Comparison of ENCODE assay signal across 17 cellular contexts in the genomic region with DNA sequence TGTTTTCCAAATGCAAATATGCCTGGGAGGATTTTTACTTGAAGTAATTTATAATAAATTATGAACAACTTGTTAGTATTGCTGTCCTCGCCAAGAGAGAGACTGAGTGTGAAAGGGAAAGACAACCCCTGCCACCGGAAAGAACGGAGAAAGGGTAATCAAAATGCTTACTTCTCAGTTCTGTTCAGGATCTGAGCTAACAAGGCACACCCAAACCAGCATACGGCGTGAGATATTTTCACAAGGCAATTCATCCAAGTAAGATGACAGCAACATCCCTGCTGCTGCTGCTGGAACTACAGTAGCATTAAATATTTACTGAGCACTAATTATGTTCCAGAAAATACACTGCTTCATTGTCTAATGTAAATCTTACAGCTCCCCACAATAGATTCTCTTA.
"Had no signal": no experiment of that assay in that cellular context is flagged by ENCODE, and none has a peak within 500 bp of the region (broad histone marks: within the 10 kb centered on the region; RNA-seq: fewer than 3 reads in every experiment).

No MANE protein-coding gene starts in this region.

- H3K27ac Mint-ChIP-seq: activated naive CD8-positive, alpha-beta T cell treated with anti-CD3 and anti-CD28 coated beads for 36 hours; nephron progenitor cell; stimulated activated naive CD8-positive, alpha-beta T cell treated with anti-CD3 and anti-CD28 coated beads, Interleukin-15, Interleukin-2, amounts not matched to agents 100 ng/mL and 50 ng/mL, for 24 hours had no signal

- H3K9me3 Mint-ChIP-seq: nephron progenitor cell had no signal

- DNase-seq: activated CD4-positive, alpha-beta T cell treated with anti-CD3 and anti-CD28 coated beads, Interleukin-2, amount 50 U/mL, for 4 hours; activated naive CD8-positive, alpha-beta T cell treated with anti-CD3 and anti-CD28 coated beads for 36 hours; amniotic stem cell; foreskin melanocyte; glutamatergic neuron; hypothalamus; islet precursor cell; lower lobe of right lung; nephron progenitor cell; nucleus accumbens; posterior cingulate gyrus; stimulated activated CD4-positive, alpha-beta T cell treated with anti-CD3 and anti-CD28 coated beads, Interleukin-15, amount 100 ng/mL, for 24 hours; stimulated activated CD4-positive, alpha-beta T cell treated with anti-CD3 and anti-CD28 coated beads, Interleukin-2, amount 100 ng/mL, for 48 hours; uterus had no signal

- H3K9me3 ChIP-seq: lower lobe of right lung, tibial nerve, uterus had no signal

- H3K36me3 Mint-ChIP-seq: activated naive CD8-positive, alpha-beta T cell treated with anti-CD3 and anti-CD28 coated beads for 36 hours had no signal

- H3K4me1 Mint-ChIP-seq: activated naive CD8-positive, alpha-beta T cell treated with anti-CD3 and anti-CD28 coated beads for 36 hours; nephron progenitor cell had no signal

- ATAC-seq: lower lobe of right lung had no signal

- H3K27me3 Mint-ChIP-seq: activated naive CD8-positive, alpha-beta T cell treated with anti-CD3 and anti-CD28 coated beads for 36 hours had no signal

- H3K36me3 ChIP-seq: lower lobe of right lung, tibial nerve, uterus had no signal

- H3K4me3 Mint-ChIP-seq: activated naive CD8-positive, alpha-beta T cell treated with anti-CD3 and anti-CD28 coated beads for 36 hours; nephron progenitor cell; stimulated activated naive CD8-positive, alpha-beta T cell treated with anti-CD3 and anti-CD28 coated beads, Interleukin-15, Interleukin-2, amounts not matched to agents 100 ng/mL and 50 ng/mL, for 24 hours had no signal

- H3K4me3 ChIP-seq: lower lobe of right lung, tibial nerve, uterus had no signal

- H3K27ac ChIP-seq: epithelial cell of prostate, lower lobe of right lung, tibial nerve, uterus had no signal
